22 cellular contexts compared by ENCODE assay signal in the genomic region with DNA sequence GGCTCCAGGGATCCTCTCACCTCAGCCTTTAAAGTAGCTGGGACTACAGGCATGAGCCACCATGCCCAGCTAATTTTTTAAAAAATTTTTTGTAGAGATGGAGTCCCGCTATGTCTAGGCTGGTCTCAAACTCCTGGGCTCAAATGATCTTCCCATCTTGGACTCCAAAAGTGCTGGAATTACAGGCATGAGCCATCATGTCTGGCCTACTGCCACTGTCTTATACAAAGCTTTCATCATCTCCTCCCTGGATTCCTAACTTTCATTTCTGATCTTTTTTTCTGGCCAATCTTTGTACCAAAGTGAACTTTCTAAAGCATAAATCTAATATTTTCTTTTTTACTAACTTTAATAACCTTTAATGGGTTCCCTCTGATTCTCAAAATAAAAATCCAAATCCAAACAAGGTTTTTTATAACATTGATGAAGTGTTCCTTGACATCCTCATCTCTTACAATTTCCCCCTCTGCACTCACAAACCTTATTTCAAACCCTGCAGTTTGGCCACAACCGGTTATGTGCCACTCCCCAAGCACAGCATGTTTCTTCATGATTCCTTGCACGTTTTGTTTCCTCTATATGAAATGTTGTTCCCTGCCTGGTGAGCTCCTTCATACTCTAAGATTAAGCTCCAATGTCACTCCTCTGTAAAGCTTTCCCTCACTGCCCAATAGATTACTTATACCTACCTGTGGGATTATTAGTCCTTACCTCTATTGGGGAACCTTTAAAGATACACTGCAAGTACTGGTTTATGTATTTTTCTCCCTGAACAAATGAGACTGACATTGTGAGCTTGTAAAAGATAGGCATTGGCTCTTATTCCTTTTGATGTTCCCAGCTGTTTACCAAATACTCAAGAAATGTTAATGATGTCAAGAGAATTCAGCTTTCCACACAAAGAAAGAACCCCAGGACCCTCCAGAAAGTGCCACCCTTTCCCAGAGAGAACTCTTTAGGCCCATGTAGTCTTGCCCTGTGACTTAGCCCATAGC.
DNase-seq lines count a peak whose midpoint lies in the region; ATAC-seq and TF ChIP-seq lines count a peak whose summit lies in the region.
"Had no signal": no experiment of that assay in that cellular context is flagged by ENCODE, and none has a peak within 500 bp of the region (broad histone marks: within the 10 kb centered on the region; RNA-seq: fewer than 3 reads in every experiment).

No MANE protein-coding gene starts in this region.

- TF ChIP-seq POLR2A in breast epithelium (IDR thresholded peaks at IDR 0.05) = no peak

- H3K27ac ChIP-seq in breast epithelium (peak overlapping the region in 1 of 2 donors; percentile 17), urinary bladder (ENCODE audit: low read depth) (peak overlapping the region; percentile 67), MM.1S (ENCODE audit: low read length) (no peak overlapping the region)
- H3K27ac ChIP-seq: vagina had no signal

- no peaks in the 10 kb centered on the region for H3K36me3 Mint-ChIP-seq in MCF 10A (ENCODE audit: insufficient read depth, unreplicated experiment)
- no peaks in the 10 kb centered on the region for H3K36me3 Mint-ChIP-seq in activated T-helper 17 cell treated with anti-CD3 and anti-CD28 coated beads, Interleukin-2, amount 50 U/mL, for 72 hours (ENCODE audit: low read depth)
- H3K36me3 Mint-ChIP-seq: CD4-positive, alpha-beta memory T cell; memory B cell; natural killer cell had no signal

- CTCF ChIA-PET in MCF 10A (lab: Yijun Ruan, JAX) = interaction anchor here (0.6 to 1.4 kb wide), 5 partner anchors 9 to 304 kb away, joined by 3 read pairs; no protein-coding TSS in a partner anchor

- no peak overlapping the region for H3K9ac ChIP-seq in MM.1S (ENCODE audit: low read length)

- peaks cover 31% of the 10 kb centered on the region for H3K4me1 Mint-ChIP-seq in MCF 10A (ENCODE audit: insufficient read depth, unreplicated experiment)
- H3K4me1 Mint-ChIP-seq in activated T-helper 17 cell treated with anti-CD3 and anti-CD28 coated beads, Interleukin-2, amount 50 U/mL, for 72 hours = no peaks in the 10 kb centered on the region
- H3K4me1 Mint-ChIP-seq: CD4-positive, alpha-beta memory T cell; memory B cell; natural killer cell had no signal

- H3K79me2 ChIP-seq in MM.1S (ENCODE audit: low read length) = no peaks in the 10 kb centered on the region

- H3K36me3 ChIP-seq in breast epithelium = no peaks in the 10 kb centered on the region
- H3K36me3 ChIP-seq in urinary bladder (ENCODE audit: insufficient read depth) = no peaks in the 10 kb centered on the region
- H3K36me3 ChIP-seq in MM.1S (replicated peaks; ENCODE audit: insufficient read depth, low read length) = no peaks in the 10 kb centered on the region
- H3K36me3 ChIP-seq: vagina had no signal

- 50% methylated on average over 3 of the region's 3 CpGs for WGBS in urinary bladder

- no peak overlapping the region for H3K4me3 ChIP-seq in breast epithelium
- H3K4me3 ChIP-seq in astrocyte of the spinal cord (ENCODE audit: low read depth, low read length) = no peak overlapping the region
- H3K4me3 ChIP-seq in foreskin fibroblast (ENCODE audit: low read depth in 1 of 2, low read length in 2 of 2) = no peak overlapping the region
- H3K4me3 ChIP-seq in urinary bladder (ENCODE audit: low read depth, low read length) = no peak overlapping the region
- H3K4me3 ChIP-seq in MM.1S (ENCODE audit: low read length) = no peak overlapping the region
- H3K4me3 ChIP-seq: vagina had no signal

- no peak overlapping the region for H2AFZ ChIP-seq in MM.1S (ENCODE audit: low read length)

- H3K4me1 ChIP-seq in breast epithelium (no peaks in the 10 kb centered on the region), urinary bladder (ENCODE audit: insufficient read depth) (no peaks in the 10 kb centered on the region), MM.1S (ENCODE audit: low read length) (no peaks in the 10 kb centered on the region)
- H3K4me1 ChIP-seq: vagina had no signal

- no peaks in the 10 kb centered on the region for H3K27me3 Mint-ChIP-seq in MCF 10A (ENCODE audit: insufficient read depth, unreplicated experiment)
- peaks cover 10% of the 10 kb centered on the region for H3K27me3 Mint-ChIP-seq in activated T-helper 17 cell treated with anti-CD3 and anti-CD28 coated beads, Interleukin-2, amount 50 U/mL, for 72 hours

- H3K4me3 Mint-ChIP-seq in MCF 10A (ENCODE audit: unreplicated experiment) = peak overlapping the region; percentile 22
- no peak overlapping the region for H3K4me3 Mint-ChIP-seq in activated T-helper 17 cell treated with anti-CD3 and anti-CD28 coated beads, Interleukin-2, amount 50 U/mL, for 72 hours
- H3K4me3 Mint-ChIP-seq: CD4-positive, alpha-beta memory T cell; memory B cell; natural killer cell; stimulated activated naive CD8-positive, alpha-beta T cell treated with anti-CD3 and anti-CD28 coated beads, Interleukin-15, Interleukin-2, amounts not matched to agents 100 ng/mL and 50 ng/mL, for 24 hours had no signal

- no peaks in the 10 kb centered on the region for H3K9me3 Mint-ChIP-seq in MCF 10A (ENCODE audit: unreplicated experiment)
- no peaks in the 10 kb centered on the region for H3K9me3 Mint-ChIP-seq in activated T-helper 17 cell treated with anti-CD3 and anti-CD28 coated beads, Interleukin-2, amount 50 U/mL, for 72 hours
- H3K9me3 Mint-ChIP-seq: memory B cell; natural killer cell; stimulated activated naive CD8-positive, alpha-beta T cell treated with anti-CD3 and anti-CD28 coated beads, Interleukin-15, Interleukin-2, amounts not matched to agents 100 ng/mL and 50 ng/mL, for 24 hours had no signal

- peak; percentile 36 for DNase-seq in MCF 10A (ENCODE audit: unreplicated experiment)
- DNase-seq in breast epithelium (ENCODE audit: low spot score in 2 of 2) = no peak
- DNase-seq in astrocyte of the spinal cord (ENCODE audit: low read depth, low spot score) = peak; percentile 22
- peak; percentile 44 to 75 for DNase-seq in foreskin fibroblast
- DNase-seq in stimulated activated naive CD8-positive, alpha-beta T cell treated with anti-CD3 and anti-CD28 coated beads, Interleukin-15, Interleukin-2, amounts not matched to agents 100 U/mL and 50 U/mL, for 24 hours = no peak
- no peak for DNase-seq in MM.1S
- DNase-seq: activated effector memory CD4-positive, alpha-beta T cell treated with Interleukin-2 at 50 U/mL for 16 hours; CD4-positive, alpha-beta memory T cell; DND-41; islet precursor cell; Kasumi-1; natural killer cell; NCI-H187; NCI-H510A; OCI-M1; T1000 had no signal

- no peaks in the 10 kb centered on the region for H4K20me1 ChIP-seq in MM.1S (ENCODE audit: insufficient read depth, low read length)

- no peak overlapping the region for H3K4me2 ChIP-seq in MM.1S (ENCODE audit: low read depth, low read length)

- no peak for ATAC-seq in stimulated activated naive CD8-positive, alpha-beta T cell treated with anti-CD3 and anti-CD28 coated beads, Interleukin-15, Interleukin-2, amounts not matched to agents 100 U/mL and 50 U/mL, for 24 hours
- ATAC-seq in activated T-helper 17 cell treated with anti-CD3 and anti-CD28 coated beads, Interleukin-2, amount 50 U/mL, for 72 hours (replicated peaks) = no peak
- ATAC-seq: HCT116, natural killer cell had no signal

- no TSS peak for BruUV-seq in MCF 10A (replicated peaks; lab: Mats Ljungman, UMichigan)

- H3K9me2 ChIP-seq in MM.1S (replicated peaks; ENCODE audit: insufficient read depth, low read length) = no peaks in the 10 kb centered on the region

- H3K9me3 ChIP-seq in breast epithelium (peaks cover 8 to 14% of the 10 kb centered on the region in 2 donors), MM.1S (replicated peaks; ENCODE audit: insufficient read depth, low read length) (no peaks in the 10 kb centered on the region)
- H3K9me3 ChIP-seq: vagina had no signal

- H3F3A ChIP-seq in MM.1S (ENCODE audit: insufficient read depth, low read length) = no peaks in the 10 kb centered on the region

- POLR2A ChIA-PET in MCF 10A (lab: Yijun Ruan, JAX) = interaction anchor here (0.7 to 2.3 kb wide), 8 partner anchors 11 to 131 kb away, joined by 3 to 12 read pairs (median 4); a partner anchor contains a TSS

- no peaks in the 10 kb centered on the region for H3K27me3 ChIP-seq in breast epithelium
- no peaks in the 10 kb centered on the region for H3K27me3 ChIP-seq in MM.1S (replicated peaks; ENCODE audit: insufficient read depth, low read length)
- H3K27me3 ChIP-seq: vagina had no signal

- peak overlapping the region; percentile 87 for H3K27ac Mint-ChIP-seq in MCF 10A (ENCODE audit: low read depth, unreplicated experiment)
- H3K27ac Mint-ChIP-seq in activated T-helper 17 cell treated with anti-CD3 and anti-CD28 coated beads, Interleukin-2, amount 50 U/mL, for 72 hours = no peak overlapping the region
- H3K27ac Mint-ChIP-seq: CD4-positive, alpha-beta memory T cell; memory B cell; natural killer cell; stimulated activated naive CD8-positive, alpha-beta T cell treated with anti-CD3 and anti-CD28 coated beads, Interleukin-15, Interleukin-2, amounts not matched to agents 100 ng/mL and 50 ng/mL, for 24 hours had no signal

- intact Hi-C loops in MCF 10A (cut with micrococcal nuclease) = no loop called here
- intact Hi-C loops in breast epithelium (cut with DNase I; ENCODE audit: low total_unique reads) = no loop called here

- no peak for TF ChIP-seq CTCF in MCF 10A (IDR thresholded peaks at IDR 0.05; ENCODE audit: unreplicated experiment)
- TF ChIP-seq CTCF in breast epithelium (IDR thresholded peaks at IDR 0.05) = no peak
- no peak for TF ChIP-seq CTCF in astrocyte of the spinal cord (IDR thresholded peaks at IDR 0.05; ENCODE audit: low read depth, low read length)
- no peak for TF ChIP-seq CTCF in foreskin fibroblast (IDR thresholded peaks at IDR 0.05; ENCODE audit: low read depth, low read length)
- no peak for TF ChIP-seq CTCF in MM.1S (IDR thresholded peaks at IDR 0.05; ENCODE audit: low read length)

- in situ Hi-C loops in astrocyte of the spinal cord (cut with HindIII; ENCODE audit: low sequenced_read_pairs) = no loop called here

Comparison
In these comparisons a context has a peak if more than half of its experiments do, and no peak if none do; other contexts are left out.
1. DNase-seq: peak in MCF 10A (single experiment), astrocyte of the spinal cord (single experiment) and foreskin fibroblast (2 of 2); none in breast epithelium (0 of 2), stimulated activated naive CD8-positive, alpha-beta T cell treated with anti-CD3 and anti-CD28 coated beads, Interleukin-15, Interleukin-2, amounts not matched to agents 100 U/mL and 50 U/mL, for 24 hours (single experiment) and MM.1S (single experiment).